ENCODE assay signal across 12 cellular contexts in genomic region chr11:122976734-122977454, GRCh38. TPM values are rescaled to one million over a fixed set of nuclear protein-coding genes. Genes with fewer than 3 reads are reported as not detected.
A peak's percentile ranks its signal among the peaks of the same experiment; 100 is the strongest.
DNase-seq lines count a peak whose midpoint lies in the region; ATAC-seq and TF ChIP-seq lines count a peak whose summit lies in the region.
"Had no signal": no experiment of that assay in that cellular context is flagged by ENCODE, and none has a peak within 500 bp of the region (broad histone marks: within the 10 kb centered on the region; RNA-seq: fewer than 3 reads in every experiment).

No MANE protein-coding gene starts in this region.

- intact Hi-C loops in breast epithelium (cut with DNase I; ENCODE audit: low total_unique reads): no loop called here
- intact Hi-C loops in MCF 10A (cut with micrococcal nuclease): no loop called here
- intact Hi-C loops in activated CD8-positive, alpha-beta T cell treated with anti-CD3 and anti-CD28 coated beads for 36 hours (cut with micrococcal nuclease): no loop called here

- ATAC-seq in activated CD8-positive, alpha-beta T cell treated with anti-CD3 and anti-CD28 coated beads for 36 hours: no peak
- ATAC-seq in thoracic aorta (ENCODE audit: insufficient number of reproducible peaks, low FRiP score, low read depth): no peak

- no peak for TF ChIP-seq POLR2A in breast epithelium (IDR thresholded peaks at IDR 0.05)

- H3K4me1 ChIP-seq in breast epithelium: peaks cover 7 to 9% of the 10 kb centered on the region in 2 donors
- H3K4me1 ChIP-seq in thoracic aorta (ENCODE audit: control insufficient read depth in 1 of 2, low read depth in 2 of 2): peaks cover 9 to 23% of the 10 kb centered on the region in 2 donors

- H3K9me3 ChIP-seq in breast epithelium (no peaks in the 10 kb centered on the region), thoracic aorta (no peaks in the 10 kb centered on the region)

- H3K36me3 Mint-ChIP-seq in MCF 10A (ENCODE audit: insufficient read depth, unreplicated experiment): no peaks in the 10 kb centered on the region
- peaks cover 3% of the 10 kb centered on the region for H3K36me3 Mint-ChIP-seq in activated CD8-positive, alpha-beta T cell treated with anti-CD3 and anti-CD28 coated beads for 36 hours (ENCODE audit: low read depth)
- H3K36me3 Mint-ChIP-seq: CD4-positive, CD25-positive, alpha-beta regulatory T cell had no signal

- H3K4me3 ChIP-seq in breast epithelium (peak overlapping the region in 2 of 3 donors; percentile 21 to 57), thoracic aorta (peak overlapping the region; percentile 53)

- TF ChIP-seq CTCF in breast epithelium (IDR thresholded peaks at IDR 0.05): no peak
- no peak for TF ChIP-seq CTCF in MCF 10A (IDR thresholded peaks at IDR 0.05; ENCODE audit: unreplicated experiment)
- no peak for TF ChIP-seq CTCF in activated CD8-positive, alpha-beta T cell treated with anti-CD3 and anti-CD28 coated beads for 36 hours (IDR thresholded peaks at IDR 0.05)
- no peak for TF ChIP-seq CTCF in thoracic aorta (IDR thresholded peaks at IDR 0.05)

- H3K4me1 Mint-ChIP-seq in MCF 10A (ENCODE audit: insufficient read depth, unreplicated experiment): no peaks in the 10 kb centered on the region
- peaks cover 26% of the 10 kb centered on the region for H3K4me1 Mint-ChIP-seq in activated CD8-positive, alpha-beta T cell treated with anti-CD3 and anti-CD28 coated beads for 36 hours (ENCODE audit: low read depth)

- H3K9me3 Mint-ChIP-seq in MCF 10A (ENCODE audit: unreplicated experiment): no peaks in the 10 kb centered on the region
- no peaks in the 10 kb centered on the region for H3K9me3 Mint-ChIP-seq in activated CD8-positive, alpha-beta T cell treated with anti-CD3 and anti-CD28 coated beads for 36 hours

- POLR2A ChIA-PET in MCF 10A (lab: Yijun Ruan, JAX): interaction anchor here (1.3 kb wide), 1 partner anchor 12 kb away, joined by 3 read pairs; no protein-coding TSS in a partner anchor
- POLR2A ChIA-PET in activated CD8-positive, alpha-beta T cell treated with anti-CD3 and anti-CD28 coated beads for 36 hours (lab: Charles Lee): interaction anchor here (0.9 kb wide), 1 partner anchor 78 kb away, joined by 3 read pairs; no protein-coding TSS in a partner anchor

- H3K4me3 Mint-ChIP-seq in MCF 10A (ENCODE audit: unreplicated experiment): no peak overlapping the region
- H3K4me3 Mint-ChIP-seq in activated CD8-positive, alpha-beta T cell treated with anti-CD3 and anti-CD28 coated beads for 36 hours: peak overlapping the region; percentile 38

- H3K27ac ChIP-seq in breast epithelium (no peak overlapping the region), thoracic aorta (no peak overlapping the region), caudate nucleus (ENCODE audit: low read depth, low read length) (no peak overlapping the region)

- no TSS peak for BruUV-seq in MCF 10A (replicated peaks; lab: Mats Ljungman, UMichigan)

- H3K27me3 ChIP-seq in breast epithelium (peaks cover 3 to 76% of the 10 kb centered on the region in 2 donors), thoracic aorta (replicated peaks; ENCODE audit: insufficient read depth) (peaks cover 40% of the 10 kb centered on the region)

- no peak overlapping the region for H3K27ac Mint-ChIP-seq in MCF 10A (ENCODE audit: low read depth, unreplicated experiment)
- no peak overlapping the region for H3K27ac Mint-ChIP-seq in activated CD8-positive, alpha-beta T cell treated with anti-CD3 and anti-CD28 coated beads for 36 hours
- H3K27ac Mint-ChIP-seq: CD4-positive, CD25-positive, alpha-beta regulatory T cell had no signal

- peaks cover 99% of the 10 kb centered on the region for H3K27me3 Mint-ChIP-seq in MCF 10A (ENCODE audit: insufficient read depth, unreplicated experiment)
- peaks cover 80% of the 10 kb centered on the region for H3K27me3 Mint-ChIP-seq in activated CD8-positive, alpha-beta T cell treated with anti-CD3 and anti-CD28 coated beads for 36 hours

- DNase-seq in breast epithelium (ENCODE audit: low spot score in 2 of 2) (no peak), MCF 10A (ENCODE audit: unreplicated experiment) (no peak), iPS-NIHi7 (ENCODE audit: extremely low spot score) (peak; percentile 60), thoracic aorta (ENCODE audit: low spot score) (no peak), NCI-H2196 treated with DMSO at 0.1 percent for 48 hours (lab: John Stamatoyannopoulos, UW; ENCODE audit: unreplicated experiment) (no peak), A172 (ENCODE audit: low spot score) (no peak), caudate nucleus (lab: John Stamatoyannopoulos, UW) (no peak)
- DNase-seq in activated CD8-positive, alpha-beta T cell treated with anti-CD3 and anti-CD28 coated beads for 36 hours: no peak
- DNase-seq: CD4-positive, CD25-positive, alpha-beta regulatory T cell; substantia nigra had no signal

- H3K36me3 ChIP-seq in breast epithelium (no peaks in the 10 kb centered on the region), thoracic aorta (no peaks in the 10 kb centered on the region)

- CTCF ChIA-PET in MCF 10A (lab: Yijun Ruan, JAX): interaction anchor here (0.6 kb wide), 1 partner anchor 28 kb away, joined by 3 read pairs; no protein-coding TSS in a partner anchor
- CTCF ChIA-PET in activated CD8-positive, alpha-beta T cell treated with anti-CD3 and anti-CD28 coated beads for 36 hours (lab: Charles Lee): no interaction called here

RNA-seq across cellular contexts. Expression of gene BSX, which starts 4.7 kb away (rescaled TPM):
- total RNA-seq in breast epithelium: not detected
- not detected in 2 replicates for total RNA-seq in MCF 10A (2022)
- not detected for total RNA-seq in activated CD8-positive, alpha-beta T cell treated with anti-CD3 and anti-CD28 coated beads for 36 hours
- not detected for total RNA-seq in thoracic aorta
- not detected in 2 replicates for total RNA-seq in A172 (2014; rRNA removed; shearing (Covaris generic))
- total RNA-seq: CD4-positive, CD25-positive, alpha-beta regulatory T cell; lower leg skin; SK-MEL-5 had no signal
